Comparison of ENCODE assay signal across 8 cellular contexts in genomic region chr1:5992034-5992813, GRCh38. TPM values are rescaled to one million over a fixed set of nuclear protein-coding genes. Genes with fewer than 3 reads are reported as not detected.
DNase-seq lines count a peak whose midpoint lies in the region; TF ChIP-seq lines count a peak whose summit lies in the region.

NPHP4 (minus strand) TSS chr1:5992425; CDS start chr1:5986289, 6,136 bp downstream.

- H2BK120ac ChIP-seq in H9 (ENCODE audit: low read depth, low read length, poor library complexity, severe bottlenecking): no peak within 1 kb of the TSS

- no peaks in the 10 kb centered on the region for H3K9me3 Mint-ChIP-seq in H9

- H4K20me1 ChIP-seq in H9 (ENCODE audit: control insufficient read depth, insufficient read depth, insufficient read length) (no peaks in the 10 kb centered on the region), neural cell (ENCODE audit: insufficient read depth) (no peaks in the 10 kb centered on the region)

- TF ChIP-seq EP300 in neural cell (conservative IDR thresholded peaks at IDR 0.05; ENCODE audit: poor library complexity, severe bottlenecking) (peak; percentile 72), stomach (IDR thresholded peaks at IDR 0.05) (no peak)

- intact Hi-C loops in stomach (cut with DNase I; ENCODE audit: low total_unique reads): loop anchor here (10.0 kb wide), 1 partner anchor 213 kb away; the partner anchor contains the start of gene RNF207

- H3K79me2 ChIP-seq in H9 (ENCODE audit: insufficient read depth, low read length) (0 out of 2 replicates have a peak, but pooled peaks cover 2% of the 10 kb centered on the region), neural cell (replicated peaks; ENCODE audit: insufficient read depth, low read length) (peaks cover 30% of the 10 kb centered on the region)

- H3K27ac Mint-ChIP-seq in H9: peak within 1 kb of the TSS in 2 of 3 experiments; percentile 30 to 55; a peak in 2 of 7 replicates

- H2BK5ac ChIP-seq in H9 (ENCODE audit: insufficient read length, low read length): no peak within 1 kb of the TSS

- H3K9me2 ChIP-seq in neural cell (ENCODE audit: insufficient read depth, low read length): no peaks in the 10 kb centered on the region

- no peak for TF ChIP-seq RAD21 in neural cell (conservative IDR thresholded peaks at IDR 0.05)

- H3K27me3 ChIP-seq in H9 (ENCODE audit: insufficient read depth, low read length) (no peaks in the 10 kb centered on the region; the same call in 1 of the 2 replicates), MG63 (no peaks in the 10 kb centered on the region), neural cell (ENCODE audit: insufficient read depth, low read depth, low read length) (no peaks in the 10 kb centered on the region), stomach (peaks cover 0 to 17% (median 7%) of the 10 kb centered on the region in 3 donors)

- no peak within 1 kb of the TSS for H2AK5ac ChIP-seq in H9 (ENCODE audit: insufficient read length, low read length)

- peak within 1 kb of the TSS; percentile 71 for H3K4me2 ChIP-seq in H9 (ENCODE audit: insufficient read depth, insufficient read length, low read length)
- H3K4me2 ChIP-seq in neural cell (ENCODE audit: low read length): peak within 1 kb of the TSS; percentile 98

- no peak within 1 kb of the TSS for H3K4ac ChIP-seq in H9 (ENCODE audit: low read depth, low read length)

- peaks cover 3% of the 10 kb centered on the region; the same call in 1 of the 2 replicates for H3K4me1 ChIP-seq in ES-I3 (ENCODE audit: insufficient read depth, low read length)
- no peaks in the 10 kb centered on the region for H3K4me1 ChIP-seq in H9 (ENCODE audit: insufficient read depth, low read length)
- H3K4me1 ChIP-seq in stomach: peaks cover 17 to 40% (median 28%) of the 10 kb centered on the region in 4 donors

- H3K9ac ChIP-seq in ES-I3 (ENCODE audit: low read depth, low read length): peak within 1 kb of the TSS; percentile 94
- no peak within 1 kb of the TSS for H3K9ac ChIP-seq in H9 (ENCODE audit: extremely low read depth, insufficient read length, low read length)
- H3K9ac ChIP-seq in neural cell (ENCODE audit: low read length): peak within 1 kb of the TSS; percentile 95

- H3K27me3 Mint-ChIP-seq in H9 (ENCODE audit: low read depth): peaks cover 42% of the 10 kb centered on the region

- H3K79me1 ChIP-seq in H9 (ENCODE audit: insufficient read depth, low read depth, low read length, poor library complexity, severe bottlenecking): no peaks in the 10 kb centered on the region

- H3F3A ChIP-seq in neural cell (ENCODE audit: insufficient read depth, low read length, poor library complexity, severe bottlenecking): no peaks in the 10 kb centered on the region

- no peaks in the 10 kb centered on the region for H3K9me3 ChIP-seq in ES-I3 (ENCODE audit: control insufficient read depth, insufficient read depth, low read length)
- no peaks in the 10 kb centered on the region for H3K9me3 ChIP-seq in H9 (ENCODE audit: control insufficient read depth, low read depth, low read length)
- H3K9me3 ChIP-seq in MG63: no peaks in the 10 kb centered on the region
- H3K9me3 ChIP-seq in neural cell (ENCODE audit: low read length): no peaks in the 10 kb centered on the region
- no peaks in the 10 kb centered on the region for H3K9me3 ChIP-seq in stomach

- H3K56ac ChIP-seq in H9 (ENCODE audit: insufficient read length, low read depth, low read length): no peak within 1 kb of the TSS

- H3K4me3 Mint-ChIP-seq in H9: peak within 1 kb of the TSS; percentile 75 to 93

- H4K8ac ChIP-seq in H9 (replicated peaks; ENCODE audit: insufficient read length, low read depth, low read length): no peak within 1 kb of the TSS

- H3T11ph ChIP-seq in H9 (ENCODE audit: low read length): no peak within 1 kb of the TSS

- no peak within 1 kb of the TSS for H2BK15ac ChIP-seq in H9 (ENCODE audit: low read depth, low read length)

- no peak for TF ChIP-seq POLR2A in stomach (IDR thresholded peaks at IDR 0.05)

- no peak within 1 kb of the TSS for H4K5ac ChIP-seq in H9 (ENCODE audit: insufficient read length, low read depth, low read length)

- no peak within 1 kb of the TSS for H3K27ac ChIP-seq in H9 (ENCODE audit: insufficient read length, low read depth, low read length)
- peak within 1 kb of the TSS; percentile 97 for H3K27ac ChIP-seq in neural cell (ENCODE audit: low read length)
- H3K27ac ChIP-seq in stomach: peak within 1 kb of the TSS; percentile 92 to 96 (median 96)

- no CpG with 5 or more reads among the region's 93 CpGs for WGBS in H9 (ENCODE audit: extremely low coverage, insufficient read length, low lambda C conversion rate)
- 0 to 1% (median 1%) methylated on average over 17 to 93 of the region's 93 CpGs for WGBS in stomach, 5 donors

- H3K4me3 ChIP-seq in MG63: peak within 1 kb of the TSS; percentile 86
- H3K4me3 ChIP-seq in fibroblast of villous mesenchyme (ENCODE audit: low read depth, low read length): peak within 1 kb of the TSS; percentile 81
- H3K4me3 ChIP-seq in neural cell (ENCODE audit: low read length): peak within 1 kb of the TSS; percentile 96
- H3K4me3 ChIP-seq in stomach: peak within 1 kb of the TSS; percentile 82 to 99 (median 90)

- peaks cover 22 to 29% of the 10 kb centered on the region in 2 experiments for H3K4me1 Mint-ChIP-seq in H9

- H4K91ac ChIP-seq in H9 (ENCODE audit: insufficient read length, low read depth, low read length): no peak within 1 kb of the TSS

- H3K36me3 ChIP-seq in ES-I3 (ENCODE audit: insufficient read depth, low read length): no peaks in the 10 kb centered on the region
- no peaks in the 10 kb centered on the region for H3K36me3 ChIP-seq in MG63
- H3K36me3 ChIP-seq in neural cell (ENCODE audit: insufficient read depth, low read length): no peaks in the 10 kb centered on the region
- peaks cover 0 to 3% (median 0%) of the 10 kb centered on the region in 4 donors for H3K36me3 ChIP-seq in stomach

- H2BK20ac ChIP-seq in H9 (ENCODE audit: low read depth, low read length, poor library complexity, severe bottlenecking): no peak within 1 kb of the TSS

- no peak within 1 kb of the TSS for H3K23ac ChIP-seq in H9 (ENCODE audit: insufficient read length, low read depth, low read length)

- H2AFZ ChIP-seq in H9 (ENCODE audit: low read length): no peak within 1 kb of the TSS
- H2AFZ ChIP-seq in neural cell (ENCODE audit: low read depth, low read length): peak within 1 kb of the TSS; percentile 88

- TF ChIP-seq CTCF in H9 (conservative IDR thresholded peaks at IDR 0.05) (no peak), fibroblast of villous mesenchyme (IDR thresholded peaks at IDR 0.05; ENCODE audit: insufficient read depth, low read depth, low read length) (no peak), neural cell (IDR thresholded peaks at IDR 0.05; ENCODE audit: poor library complexity, severe bottlenecking) (peak; percentile 65), stomach (IDR thresholded peaks at IDR 0.05) (no peak)

- peak within 1 kb of the TSS; percentile 64 for H3K18ac ChIP-seq in H9 (ENCODE audit: insufficient read length, low read depth, low read length)

- DNase-seq in H9 (peak; percentile 100), MG63 (peak; percentile 100), SIG-M5 treated with dmso at 0.1 percent for 504 hours (lab: John Stamatoyannopoulos, UW; ENCODE audit: unreplicated experiment) (peak; percentile 97), activated gamma-delta T cell treated with Interleukin-2 at 50 U/mL for 16 hours (peak; percentile 99), fibroblast of villous mesenchyme (ENCODE audit: low read depth) (peak; percentile 100), stomach (peak; percentile 100)

- H3K36me3 Mint-ChIP-seq in H9 (ENCODE audit: insufficient read depth in 1 of 3, low read depth in 3 of 3): peaks cover 0 to 3% (median 3%) of the 10 kb centered on the region in 3 experiments; a peak in 2 of 7 replicates

- no peak within 1 kb of the TSS for H2BK12ac ChIP-seq in H9 (ENCODE audit: insufficient read length, low read depth, low read length)

- peak within 1 kb of the TSS; percentile 74; the same call in 1 of the 2 replicates for H3K14ac ChIP-seq in H9 (ENCODE audit: insufficient read depth, low read length)

- H3K23me2 ChIP-seq in H9 (ENCODE audit: insufficient read length, low read depth, low read length, poor library complexity, severe bottlenecking): peaks cover 14% of the 10 kb centered on the region

TF ChIP-seq in neural cell, 6 proteins besides CTCF, POLR2A, EP300 and RAD21 (continues in another document):
- no peak for TF ChIP-seq POLR2AphosphoS5 (IDR thresholded peaks at IDR 0.05)
- peak; percentile 48 for TF ChIP-seq REST (IDR thresholded peaks at IDR 0.05; ENCODE audit: borderline replicate concordance)
- peak; percentile 97 for TF ChIP-seq MXI1 (conservative IDR thresholded peaks at IDR 0.05; ENCODE audit: poor library complexity, severe bottlenecking)
- no peak for TF ChIP-seq EZH2 (IDR thresholded peaks at IDR 0.05; ENCODE audit: borderline replicate concordance, insufficient read depth, low read length, poor library complexity, severe bottlenecking)
- TF ChIP-seq SMC3 (conservative IDR thresholded peaks at IDR 0.05; ENCODE audit: poor library complexity): peak; percentile 48

RNA-seq across cellular contexts. Expression of gene NPHP4, which starts in this region (rescaled TPM):
- total RNA-seq in H9 (2021) (14.3 and 17.6 TPM in 2 replicates), fibroblast of villous mesenchyme (6.4 and 6.5 TPM in 2 replicates), stomach (10 to 100 TPM in 3 of 5 donors, 1 to 10 TPM in 2; 5.3 to 29.7 (median 14.6) TPM)
- total RNA-seq in MG63 (2014; rRNA removed; shearing (Covaris generic); ENCODE audit: low replicate concordance): 9.6 and 10.7 TPM in 2 replicates
- polyA plus RNA-seq in neural cell (17.1 and 21.5 TPM in 2 replicates), stomach (1 to 10 TPM; 1.9 to 2.4 (median 2.0) TPM)
- 20.0 and 23.1 TPM in 2 replicates for polyA minus RNA-seq in neural cell
